21 cellular contexts compared by ENCODE assay signal in the genomic region with DNA sequence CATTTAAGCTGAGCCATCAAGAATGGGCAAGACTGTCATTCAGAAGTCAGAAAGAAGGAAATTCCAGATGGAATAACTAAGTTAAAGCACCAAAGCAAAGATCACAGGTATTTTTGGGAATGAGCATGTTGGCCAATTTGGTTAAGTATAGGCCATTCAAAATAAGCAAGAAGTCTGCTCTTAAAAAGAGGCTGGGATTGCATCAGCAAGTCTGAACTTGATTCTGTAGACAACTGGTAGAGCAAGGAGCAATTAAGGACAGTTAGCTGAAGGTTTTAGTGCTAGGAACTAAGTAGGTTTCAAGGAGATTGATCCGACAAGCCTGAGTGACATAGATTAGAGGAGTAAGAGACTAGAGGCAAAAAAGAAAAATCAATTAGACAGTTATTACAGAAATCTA. TPM values are rescaled to one million over a fixed set of nuclear protein-coding genes. Genes with fewer than 3 reads are reported as not detected.
"Had no signal": no experiment of that assay in that cellular context is flagged by ENCODE, and none has a peak within 500 bp of the region (broad histone marks: within the 10 kb centered on the region; RNA-seq: fewer than 3 reads in every experiment).

No MANE protein-coding gene starts in this region.

- FAIRE-seq: frontal cortex, urothelium cell line had no signal

- H3K4me1 ChIP-seq: body of pancreas, tibial artery had no signal

- H3K4me3 ChIP-seq: body of pancreas, tibial artery had no signal

- H3K27me3 ChIP-seq: body of pancreas, tibial artery had no signal

- H3K9me3 ChIP-seq: body of pancreas had no signal

- H3K36me3 ChIP-seq: tibial artery had no signal

- ATAC-seq: activated T-cell treated with anti-CD3 and anti-CD28 coated beads, Interleukin-2, amount 50 U/mL, for 4 hours; body of pancreas; esophagus mucosa; left ventricle myocardium superior; natural killer cell had no signal

- H3K27ac ChIP-seq: body of pancreas, tibial artery had no signal

- DNase-seq: activated CD4-positive, alpha-beta T cell treated with anti-CD3 and anti-CD28 coated beads, Interleukin-2, amount 50 U/mL, for 48 hours; activated CD8-positive, alpha-beta memory T cell treated with anti-CD3 and anti-CD28 coated beads, Interleukin-2, amount 50 U/mL, for 48 hours; activated naive CD4-positive, alpha-beta T cell treated with Interleukin-2 at 50 U/mL for 16 hours; activated T-cell treated with anti-CD3 and anti-CD28 coated beads, Interleukin-2, amount 50 U/mL, for 4 hours; body of pancreas; caudate nucleus; dermis blood vessel endothelial cell; effector CD8-positive, alpha-beta T cell; hypothalamus; left ventricle myocardium superior; midbrain; natural killer cell; stimulated activated CD4-positive, alpha-beta T cell treated with anti-CD3 and anti-CD28 coated beads, Interleukin-4, amount 100 ng/mL, for 24 hours; substantia nigra; tibial artery had no signal

RNA-seq across cellular contexts. Expression of gene ANKRD45, which starts 8.4 kb away (rescaled TPM):
- total RNA-seq: activated CD8-positive, alpha-beta memory T cell treated with anti-CD3 and anti-CD28 coated beads for 36 hours; activated T-cell treated with anti-CD3 and anti-CD28 coated beads, Interleukin-2, amount 50 U/mL, for 4 hours; esophagus mucosa; natural killer cell had no signal

RNA-seq across cellular contexts. Expression of gene TEX50, which starts 26.1 kb away (rescaled TPM):
- total RNA-seq: activated CD8-positive, alpha-beta memory T cell treated with anti-CD3 and anti-CD28 coated beads for 36 hours; activated T-cell treated with anti-CD3 and anti-CD28 coated beads, Interleukin-2, amount 50 U/mL, for 4 hours; body of pancreas; dermis blood vessel endothelial cell; esophagus mucosa; frontal cortex; left ventricle myocardium superior; natural killer cell; osteocyte; progenitor cell of endocrine pancreas had no signal

RNA-seq across cellular contexts. Expression of gene SLC9C2, which starts 58.4 kb away (rescaled TPM):
- total RNA-seq: activated CD8-positive, alpha-beta memory T cell treated with anti-CD3 and anti-CD28 coated beads for 36 hours; activated T-cell treated with anti-CD3 and anti-CD28 coated beads, Interleukin-2, amount 50 U/mL, for 4 hours; body of pancreas; dermis blood vessel endothelial cell; left ventricle myocardium superior; natural killer cell; osteocyte; progenitor cell of endocrine pancreas had no signal
